In the genomic region with DNA sequence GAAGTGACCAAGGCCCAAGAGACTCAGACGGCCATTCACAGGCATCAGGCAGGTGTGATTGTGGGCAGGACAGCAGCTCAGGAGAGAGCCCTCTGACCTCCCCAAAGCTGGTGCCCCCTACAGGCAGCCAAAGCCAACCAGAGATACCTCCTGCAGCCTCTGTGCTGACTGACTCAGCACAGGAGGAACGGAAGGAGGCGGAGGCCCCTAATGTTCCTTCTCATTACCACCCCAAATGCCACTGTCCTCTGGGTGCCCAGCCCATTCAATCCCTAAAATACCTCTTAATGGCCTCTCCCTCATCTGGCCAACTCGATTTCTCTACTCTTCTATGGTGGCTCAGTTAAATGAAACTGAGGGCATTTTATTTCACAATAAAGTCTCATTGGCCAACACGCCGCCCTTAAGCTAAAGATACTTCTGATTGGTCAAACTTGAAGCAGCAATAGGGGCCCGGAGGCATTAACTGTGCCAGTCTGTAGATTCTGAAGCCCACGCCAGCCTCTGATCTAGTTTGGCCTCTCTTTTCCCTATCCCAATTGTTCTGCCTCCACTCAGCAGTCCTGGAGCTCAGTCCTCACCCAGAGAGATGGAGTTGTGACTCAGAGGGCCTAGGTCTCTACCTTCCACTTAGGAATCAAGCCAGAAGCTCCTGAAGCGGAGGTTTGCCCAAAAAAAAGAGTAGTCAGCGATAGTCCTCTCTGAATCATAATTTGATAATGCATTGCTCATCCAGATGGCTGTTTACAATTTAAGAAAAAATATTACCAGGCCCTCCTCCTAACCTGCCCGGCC, we compare ENCODE assay signal across 8 cellular contexts. TPM values are rescaled to one million over a fixed set of nuclear protein-coding genes. Genes with fewer than 3 reads are reported as not detected.
DNase-seq lines count a peak whose midpoint lies in the region; ATAC-seq and TF ChIP-seq lines count a peak whose summit lies in the region.

No MANE protein-coding gene starts in this region.

- peaks cover 0 to 66% of the 10 kb centered on the region in 2 donors for H3K4me1 ChIP-seq in right atrium auricular region
- peaks cover 64 to 65% (median 65%) of the 10 kb centered on the region in 3 donors for H3K4me1 ChIP-seq in skeletal muscle tissue (ENCODE audit: control insufficient read depth in 3 of 3, insufficient read depth in 3 of 3, low read length in 3 of 3)

- peak overlapping the region; percentile 95 for H3K4me3 Mint-ChIP-seq in activated T-helper 2 cell treated with anti-CD3 and anti-CD28 coated beads, Interferon-gamma antibody, Interleukin-2, Interleukin-4, amounts not matched to agents 10 μg/mL and 5 μg/mL and 100 μg/mL, durations not matched to agents 14 hours and 24 hours and 36 hours (ENCODE audit: low read depth)

- H3K4me3 ChIP-seq in right atrium auricular region (peak overlapping the region; percentile 78 to 86), skeletal muscle tissue (ENCODE audit: low read length in 3 of 3) (peak overlapping the region; percentile 85 to 88 (median 86))

- peaks cover 55% of the 10 kb centered on the region for H3K36me3 Mint-ChIP-seq in activated T-helper 2 cell treated with anti-CD3 and anti-CD28 coated beads, Interferon-gamma antibody, Interleukin-2, Interleukin-4, amounts not matched to agents 10 μg/mL and 5 μg/mL and 100 μg/mL, durations not matched to agents 14 hours and 24 hours and 36 hours (ENCODE audit: low read depth)

- H3K27me3 ChIP-seq in right atrium auricular region: no peaks in the 10 kb centered on the region
- no peaks in the 10 kb centered on the region for H3K27me3 ChIP-seq in skeletal muscle tissue (ENCODE audit: control insufficient read depth in 3 of 3, insufficient read depth in 3 of 3, low read length in 3 of 3)

- peak overlapping the region; percentile 95 for H3K27ac Mint-ChIP-seq in activated T-helper 2 cell treated with anti-CD3 and anti-CD28 coated beads, Interferon-gamma antibody, Interleukin-2, Interleukin-4, amounts not matched to agents 10 μg/mL and 5 μg/mL and 100 μg/mL, durations not matched to agents 14 hours and 24 hours and 36 hours

- peak overlapping the region; percentile 92 to 96 (median 93) for H3K9ac ChIP-seq in skeletal muscle tissue (ENCODE audit: low read depth in 1 of 3, low read length in 3 of 3)

- no peaks in the 10 kb centered on the region for H3K9me3 ChIP-seq in right atrium auricular region
- H3K9me3 ChIP-seq in skeletal muscle tissue (ENCODE audit: control insufficient read depth in 3 of 3, low read length in 3 of 3): no peaks in the 10 kb centered on the region

- DNase-seq in 8988T (peak; percentile 41), GM13976 (ENCODE audit: low spot score) (peak; percentile 80), NOMO-1 treated with DMSO at 0.1 percent for 48 hours (lab: John Stamatoyannopoulos, UW; ENCODE audit: unreplicated experiment) (peak; percentile 30), right atrium auricular region (ENCODE audit: low spot score) (peak; percentile 56), posterior vena cava (ENCODE audit: low spot score) (no peak)
- peak; percentile 40 for DNase-seq in activated T-helper 2 cell treated with anti-CD3 and anti-CD28 coated beads, Interferon-gamma antibody, Interleukin-2, Interleukin-4, amounts not matched to agents 10 μg/mL and 5 μg/mL and 100 μg/mL, durations not matched to agents 14 hours and 24 hours and 36 hours (ENCODE audit: low spot score)

- H3K4me1 Mint-ChIP-seq in activated T-helper 2 cell treated with anti-CD3 and anti-CD28 coated beads, Interferon-gamma antibody, Interleukin-2, Interleukin-4, amounts not matched to agents 10 μg/mL and 5 μg/mL and 100 μg/mL, durations not matched to agents 14 hours and 24 hours and 36 hours (ENCODE audit: low read depth): peaks cover 33% of the 10 kb centered on the region

- no peaks in the 10 kb centered on the region for H3K9me3 Mint-ChIP-seq in activated T-helper 2 cell treated with anti-CD3 and anti-CD28 coated beads, Interferon-gamma antibody, Interleukin-2, Interleukin-4, amounts not matched to agents 10 μg/mL and 5 μg/mL and 100 μg/mL, durations not matched to agents 14 hours and 24 hours and 36 hours

- H3K27ac ChIP-seq in right atrium auricular region: peak overlapping the region; percentile 97
- H3K27ac ChIP-seq in skeletal muscle tissue (ENCODE audit: low read depth, low read length): peak overlapping the region; percentile 94

- H3K36me3 ChIP-seq in right atrium auricular region (peaks cover 34% of the 10 kb centered on the region), skeletal muscle tissue (ENCODE audit: control insufficient read depth in 3 of 3, insufficient read depth in 3 of 3, low read length in 3 of 3) (peaks cover 27 to 29% (median 28%) of the 10 kb centered on the region in 3 donors)

- TF ChIP-seq CTCF in GM13976 (IDR thresholded peaks at IDR 0.05; ENCODE audit: borderline replicate concordance, control extremely low read depth, extremely low read depth, insufficient read depth, missing control alignments): peak; percentile 73
- TF ChIP-seq CTCF in right atrium auricular region (IDR thresholded peaks at IDR 0.05): no peak

- peak; percentile 47 for ATAC-seq in HG02798 (IDR thresholded peaks at IDR 0.05; ENCODE audit: poor library complexity, unreplicated experiment)

- in situ Hi-C loops in GM13976 (cut with MboI; ENCODE audit: low sequenced_read_pairs, unreplicated experiment): loop anchor here (5.0 kb wide), 1 partner anchor 177 kb away; no protein-coding TSS in a partner anchor

- H3K27me3 Mint-ChIP-seq in activated T-helper 2 cell treated with anti-CD3 and anti-CD28 coated beads, Interferon-gamma antibody, Interleukin-2, Interleukin-4, amounts not matched to agents 10 μg/mL and 5 μg/mL and 100 μg/mL, durations not matched to agents 14 hours and 24 hours and 36 hours (ENCODE audit: low read depth): no peaks in the 10 kb centered on the region

- intact Hi-C loops in activated T-helper 2 cell treated with anti-CD3 and anti-CD28 coated beads, Interferon-gamma antibody, Interleukin-2, Interleukin-4, amounts not matched to agents 10 μg/mL and 5 μg/mL and 100 μg/mL, durations not matched to agents 14 hours and 24 hours and 36 hours (cut with micrococcal nuclease): loop anchor here (1.0 to 2.0 kb wide), 2 partner anchors 183 to 523 kb away; partner anchors contain the start of genes AGBL3 and BPGM
- intact Hi-C loops in posterior vena cava (cut with DNase I): loop anchor here (5.0 to 10.0 kb wide), 3 partner anchors 182 to 485 kb away; partner anchors contain the start of gene AGBL3 (in 2 of the 2)

RNA-seq across cellular contexts. Expression of gene CYREN, which starts 1.2 kb away (rescaled TPM):
- 50.1 and 52.9 TPM in 2 replicates for total RNA-seq in activated T-helper 2 cell treated with anti-CD3 and anti-CD28 coated beads, Interferon-gamma antibody, Interleukin-2, Interleukin-4, amounts not matched to agents 10 μg/mL and 5 μg/mL and 100 μg/mL, durations not matched to agents 14 hours and 24 hours and 36 hours
- 10 to 100 TPM; 25.5 to 31.4 TPM for total RNA-seq in right atrium auricular region
- 20.4 TPM for total RNA-seq in skeletal muscle tissue
- 10 to 100 TPM; 26.8 to 31.7 TPM for total RNA-seq in posterior vena cava

RNA-seq across cellular contexts. Expression of gene TMEM140, which starts 21.5 kb away (rescaled TPM):
- 3.0 and 4.8 TPM in 2 replicates for total RNA-seq in activated T-helper 2 cell treated with anti-CD3 and anti-CD28 coated beads, Interferon-gamma antibody, Interleukin-2, Interleukin-4, amounts not matched to agents 10 μg/mL and 5 μg/mL and 100 μg/mL, durations not matched to agents 14 hours and 24 hours and 36 hours
- 10 to 100 TPM; 10.7 to 14.9 TPM for total RNA-seq in right atrium auricular region
- 1.6 TPM for total RNA-seq in skeletal muscle tissue
- total RNA-seq in posterior vena cava: 10 to 100 TPM in 1 of 2 donors, 1 to 10 TPM in 1; 8.8 to 12.2 TPM

RNA-seq across cellular contexts. Expression of gene WDR91, which starts 42.0 kb away (rescaled TPM):
- total RNA-seq in activated T-helper 2 cell treated with anti-CD3 and anti-CD28 coated beads, Interferon-gamma antibody, Interleukin-2, Interleukin-4, amounts not matched to agents 10 μg/mL and 5 μg/mL and 100 μg/mL, durations not matched to agents 14 hours and 24 hours and 36 hours: 19.2 and 22.6 TPM in 2 replicates
- 1 to 10 TPM; 3.3 to 4.5 TPM for total RNA-seq in right atrium auricular region
- 6.8 TPM for total RNA-seq in skeletal muscle tissue
- 10 to 100 TPM in 1 of 2 donors, 1 to 10 TPM in 1; 9.2 to 11.3 TPM for total RNA-seq in posterior vena cava
